In the genomic region with DNA sequence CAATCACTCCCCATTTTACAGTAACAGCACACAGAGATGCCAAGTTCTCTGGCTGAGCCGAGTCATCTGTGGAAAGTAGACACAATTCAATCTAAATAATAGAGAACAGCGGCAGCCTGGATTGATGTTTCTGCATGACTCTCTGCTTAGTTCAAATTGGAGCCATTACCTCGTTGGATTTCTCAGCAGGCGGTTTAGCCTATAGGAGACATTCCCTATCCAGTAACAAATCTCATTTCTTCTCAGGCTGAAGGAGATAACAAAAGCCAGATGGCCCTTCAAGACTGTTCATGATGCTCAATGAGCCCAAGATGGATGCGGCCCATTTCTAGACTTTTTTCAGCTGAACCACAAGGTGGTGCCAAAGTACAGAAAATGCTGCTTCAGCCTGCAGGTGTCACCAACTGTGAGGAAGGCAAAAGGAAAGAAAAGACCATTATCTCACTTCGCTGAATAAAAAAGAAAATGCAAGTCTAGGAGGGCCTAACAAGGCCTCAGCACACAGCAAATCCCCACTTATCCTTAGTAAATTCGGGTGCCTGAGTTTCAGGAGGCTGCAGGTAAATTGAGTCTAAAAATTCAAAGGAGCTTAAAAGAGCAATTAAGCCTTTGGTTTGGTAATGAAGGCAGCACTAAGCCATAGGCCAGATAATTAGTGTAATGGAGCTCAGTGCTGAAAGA, we compare ENCODE assay signal across 8 cellular contexts.
A peak's percentile ranks its signal among the peaks of the same experiment; 100 is the strongest.
DNase-seq lines count a peak whose midpoint lies in the region; ATAC-seq and TF ChIP-seq lines count a peak whose summit lies in the region.

No MANE protein-coding gene starts in this region.

- H3K36me3 ChIP-seq in kidney epithelial cell (ENCODE audit: control insufficient read depth, insufficient read depth, low read length), result no peaks in the 10 kb centered on the region

- H3K27me3 ChIP-seq in kidney epithelial cell (ENCODE audit: control insufficient read depth, insufficient read depth, low read length), result no peaks in the 10 kb centered on the region

- no peak overlapping the region for H3K4me3 ChIP-seq in AG09309 (ENCODE audit: control insufficient read depth, low read depth, low read length)
- H3K4me3 ChIP-seq in kidney epithelial cell (ENCODE audit: low read depth, low read length), result no peak overlapping the region

- TF ChIP-seq CTCF in AG09309 (IDR thresholded peaks at IDR 0.05; ENCODE audit: control insufficient read depth, insufficient read depth, low read depth, low read length, missing control alignments) (peak; percentile 77), GM13977 (IDR thresholded peaks at IDR 0.05; ENCODE audit: extremely low read depth, insufficient read depth, missing control alignments) (peak; percentile 87), kidney epithelial cell (IDR thresholded peaks at IDR 0.05; ENCODE audit: insufficient read depth, low read length, poor library complexity, severe bottlenecking) (peak; percentile 76)

- in situ Hi-C loops in GM13977 (cut with MboI; ENCODE audit: low pct_unique_long_range_greater_than_20kb, low sequenced_read_pairs, unreplicated experiment), result loop anchor here (25.0 kb wide), 3 partner anchors 286 to 586 kb away; partner anchors contain the start of gene CCDC6

- peak; percentile 69 for DNase-seq in AG09309 (ENCODE audit: low read depth)
- peak; percentile 71 for DNase-seq in GM13977 (ENCODE audit: low spot score)
- DNase-seq in NCI-H1105 (lab: John Stamatoyannopoulos, UW), result peak; percentile 18
- DNase-seq in T-helper 1 cell, result peak in 4 of 5 donors; percentile 7 to 65 (median 26)
- DNase-seq in cerebellar cortex (ENCODE audit: low spot score), result peak; percentile 94
- peak; percentile 31 for DNase-seq in kidney epithelial cell (ENCODE audit: low read depth)
- peak; percentile 13 for DNase-seq in stimulated activated CD4-positive, alpha-beta T cell treated with anti-CD3 and anti-CD28 coated beads, Interleukin-4, amount 100 ng/mL, for 1 hour

- ATAC-seq in HG02798 (IDR thresholded peaks at IDR 0.05; ENCODE audit: poor library complexity, unreplicated experiment), result peak; percentile 89

Comparison
In these comparisons a context has a peak if more than half of its experiments do, and no peak if none do; other contexts are left out.
1. DNase-seq: peak in every context shown above with its lines; median percentile 94 in cerebellar cortex; 71 in GM13977; 69 in AG09309; 31 in kidney epithelial cell; 26 in T-helper 1 cell; 18 in NCI-H1105; 13 in stimulated activated CD4-positive, alpha-beta T cell treated with anti-CD3 and anti-CD28 coated beads, Interleukin-4, amount 100 ng/mL, for 1 hour.